Comparison of ENCODE assay signal across 14 cellular contexts in the genomic region with DNA sequence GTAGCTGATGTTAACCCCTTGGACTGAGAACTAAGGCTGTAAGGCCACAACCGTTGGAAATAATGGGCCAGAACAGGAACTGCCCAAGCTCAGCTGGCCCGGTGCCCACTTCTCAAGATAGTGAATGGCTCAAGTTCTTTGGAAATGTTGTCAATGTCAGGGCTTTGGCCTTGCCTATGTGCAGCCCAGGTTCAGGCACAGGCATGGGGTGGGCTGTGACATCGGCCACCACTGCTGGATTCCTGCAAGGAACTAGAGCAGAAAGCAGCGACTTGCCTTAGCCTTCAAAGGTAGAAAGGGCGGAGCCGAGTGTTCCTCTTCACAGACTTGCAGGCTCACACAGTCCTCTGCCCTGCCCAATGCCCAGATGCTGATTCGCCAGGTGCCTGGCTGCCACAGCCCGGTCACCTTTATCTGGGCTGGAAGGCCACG.
DNase-seq lines count a peak whose midpoint lies in the region; ATAC-seq and TF ChIP-seq lines count a peak whose summit lies in the region.
"Had no signal": no experiment of that assay in that cellular context is flagged by ENCODE, and none has a peak within 500 bp of the region (broad histone marks: within the 10 kb centered on the region; RNA-seq: fewer than 3 reads in every experiment).

No MANE protein-coding gene starts in this region.

- no peak for TF ChIP-seq CTCF in nephron (IDR thresholded peaks at IDR 0.05; ENCODE audit: unreplicated experiment in 3 of 3)
- no peak for TF ChIP-seq CTCF in upper lobe of right lung (IDR thresholded peaks at IDR 0.05)
- no peak for TF ChIP-seq CTCF in glutamatergic neuron (IDR thresholded peaks at IDR 0.05; ENCODE audit: partially characterized antibody, unreplicated experiment)

- peak overlapping the region; percentile 90 to 97 (median 92) for H3K27ac Mint-ChIP-seq in nephron
- no peak overlapping the region for H3K27ac Mint-ChIP-seq in glutamatergic neuron (ENCODE audit: unreplicated experiment)
- H3K27ac Mint-ChIP-seq: activated CD4-positive, alpha-beta memory T cell treated with anti-CD3 and anti-CD28 coated beads, Interleukin-2, amount 10 ng/mL, durations not matched to agents 7 days and 5 days; activated T-helper 17 cell treated with anti-CD3 and anti-CD28 coated beads, Interleukin-2, amount 50 U/mL, for 72 hours; T-helper 2 cell treated with Interferon-gamma antibody and Interleukin-4, amounts not matched to agents 5 μg/mL and 100 μg/mL, for 36 hours had no signal

- no peaks in the 10 kb centered on the region for H3K9me3 ChIP-seq in upper lobe of right lung
- H3K9me3 ChIP-seq: neutrophil had no signal

- no peak overlapping the region for H3K4me3 ChIP-seq in upper lobe of right lung

- no peaks in the 10 kb centered on the region for H3K9me3 Mint-ChIP-seq in nephron
- peaks cover 5% of the 10 kb centered on the region for H3K9me3 Mint-ChIP-seq in glutamatergic neuron (ENCODE audit: unreplicated experiment)
- H3K9me3 Mint-ChIP-seq: activated CD4-positive, alpha-beta memory T cell treated with anti-CD3 and anti-CD28 coated beads, Interleukin-2, amount 10 ng/mL, durations not matched to agents 7 days and 5 days; activated T-helper 17 cell treated with anti-CD3 and anti-CD28 coated beads, Interleukin-2, amount 50 U/mL, for 72 hours; CD14-positive monocyte; T-helper 2 cell treated with Interferon-gamma antibody and Interleukin-4, amounts not matched to agents 5 μg/mL and 100 μg/mL, for 36 hours had no signal

- H3K4me3 Mint-ChIP-seq in nephron, result no peak overlapping the region
- no peak overlapping the region for H3K4me3 Mint-ChIP-seq in glutamatergic neuron (ENCODE audit: unreplicated experiment)
- H3K4me3 Mint-ChIP-seq: activated CD4-positive, alpha-beta memory T cell treated with anti-CD3 and anti-CD28 coated beads, Interleukin-2, amount 10 ng/mL, durations not matched to agents 7 days and 5 days; activated T-helper 17 cell treated with anti-CD3 and anti-CD28 coated beads, Interleukin-2, amount 50 U/mL, for 72 hours; CD14-positive monocyte; T-helper 2 cell treated with Interferon-gamma antibody and Interleukin-4, amounts not matched to agents 5 μg/mL and 100 μg/mL, for 36 hours had no signal

- peak; percentile 90 for ATAC-seq in esophagus mucosa
- ATAC-seq in upper lobe of right lung, result peak; percentile 7
- no peak for ATAC-seq in HG03439 (IDR thresholded peaks at IDR 0.05; ENCODE audit: unreplicated experiment)
- ATAC-seq: activated T-helper 17 cell treated with anti-CD3 and anti-CD28 coated beads, Interleukin-2, amount 50 U/mL, for 72 hours had no signal

- peaks cover 13% of the 10 kb centered on the region for H3K4me1 ChIP-seq in upper lobe of right lung

- H3K4me1 Mint-ChIP-seq in nephron, result peaks cover 85% of the 10 kb centered on the region
- H3K4me1 Mint-ChIP-seq in glutamatergic neuron (ENCODE audit: low read depth, unreplicated experiment), result peaks cover 11% of the 10 kb centered on the region

- intact Hi-C loops in upper lobe of right lung (cut with DNase I), result no loop called here

- no peak overlapping the region for H3K27ac ChIP-seq in upper lobe of right lung
- H3K27ac ChIP-seq: neutrophil had no signal

- H3K36me3 ChIP-seq in upper lobe of right lung, result no peaks in the 10 kb centered on the region
- H3K36me3 ChIP-seq: neutrophil had no signal

- peak; percentile 44 for DNase-seq in MV-4-11 (lab: John Stamatoyannopoulos, UW)
- DNase-seq in upper lobe of right lung, result no peak
- no peak for DNase-seq in glutamatergic neuron
- DNase-seq in NCI-H2196 (lab: John Stamatoyannopoulos, UW; ENCODE audit: unreplicated experiment), result no peak
- DNase-seq: activated CD4-positive, alpha-beta memory T cell treated with anti-CD3 and anti-CD28 coated beads, Interleukin-2, amount 10 ng/mL, durations not matched to agents 7 days and 5 days; NCI-H2081; NCI-H748 treated with DMSO at 0.1 percent for 48 hours had no signal

- H3K27me3 ChIP-seq in upper lobe of right lung, result no peaks in the 10 kb centered on the region
- H3K27me3 ChIP-seq: neutrophil had no signal

- H3K27me3 Mint-ChIP-seq in nephron (ENCODE audit: low read depth), result peaks cover 3% of the 10 kb centered on the region
- H3K27me3 Mint-ChIP-seq in glutamatergic neuron (ENCODE audit: unreplicated experiment), result peaks cover 2% of the 10 kb centered on the region
- H3K27me3 Mint-ChIP-seq: activated CD4-positive, alpha-beta memory T cell treated with anti-CD3 and anti-CD28 coated beads, Interleukin-2, amount 10 ng/mL, durations not matched to agents 7 days and 5 days; activated T-helper 17 cell treated with anti-CD3 and anti-CD28 coated beads, Interleukin-2, amount 50 U/mL, for 72 hours had no signal

- H3K36me3 Mint-ChIP-seq in nephron (ENCODE audit: low read depth) (no peaks in the 10 kb centered on the region), glutamatergic neuron (ENCODE audit: unreplicated experiment) (no peaks in the 10 kb centered on the region)
